1 cellular context compared by ENCODE assay signal in the genomic region with DNA sequence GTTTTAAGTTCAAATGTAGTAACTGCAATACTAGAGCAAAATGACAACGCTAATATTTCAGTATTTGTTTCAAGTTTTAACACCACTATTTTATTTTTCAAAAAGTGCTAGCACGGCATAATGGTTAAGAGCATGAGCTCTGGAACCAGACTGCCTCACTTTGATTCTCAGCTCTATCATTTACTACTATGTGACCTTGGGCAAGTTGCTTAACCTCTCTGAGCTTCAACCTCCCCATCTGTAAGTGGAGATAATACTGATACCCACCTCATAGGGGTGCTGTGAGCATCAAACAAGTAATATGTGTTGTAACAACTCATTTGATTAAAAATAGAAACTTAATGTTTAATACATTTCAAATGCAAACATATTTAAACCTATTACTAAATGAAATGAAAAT.
TF ChIP-seq lines count a peak whose summit lies in the region.

No MANE protein-coding gene starts in this region.

TF ChIP-seq in GM23338, 12 proteins besides CTCF, POLR2A, EP300 and RAD21:
- TF ChIP-seq, protein P1, sequence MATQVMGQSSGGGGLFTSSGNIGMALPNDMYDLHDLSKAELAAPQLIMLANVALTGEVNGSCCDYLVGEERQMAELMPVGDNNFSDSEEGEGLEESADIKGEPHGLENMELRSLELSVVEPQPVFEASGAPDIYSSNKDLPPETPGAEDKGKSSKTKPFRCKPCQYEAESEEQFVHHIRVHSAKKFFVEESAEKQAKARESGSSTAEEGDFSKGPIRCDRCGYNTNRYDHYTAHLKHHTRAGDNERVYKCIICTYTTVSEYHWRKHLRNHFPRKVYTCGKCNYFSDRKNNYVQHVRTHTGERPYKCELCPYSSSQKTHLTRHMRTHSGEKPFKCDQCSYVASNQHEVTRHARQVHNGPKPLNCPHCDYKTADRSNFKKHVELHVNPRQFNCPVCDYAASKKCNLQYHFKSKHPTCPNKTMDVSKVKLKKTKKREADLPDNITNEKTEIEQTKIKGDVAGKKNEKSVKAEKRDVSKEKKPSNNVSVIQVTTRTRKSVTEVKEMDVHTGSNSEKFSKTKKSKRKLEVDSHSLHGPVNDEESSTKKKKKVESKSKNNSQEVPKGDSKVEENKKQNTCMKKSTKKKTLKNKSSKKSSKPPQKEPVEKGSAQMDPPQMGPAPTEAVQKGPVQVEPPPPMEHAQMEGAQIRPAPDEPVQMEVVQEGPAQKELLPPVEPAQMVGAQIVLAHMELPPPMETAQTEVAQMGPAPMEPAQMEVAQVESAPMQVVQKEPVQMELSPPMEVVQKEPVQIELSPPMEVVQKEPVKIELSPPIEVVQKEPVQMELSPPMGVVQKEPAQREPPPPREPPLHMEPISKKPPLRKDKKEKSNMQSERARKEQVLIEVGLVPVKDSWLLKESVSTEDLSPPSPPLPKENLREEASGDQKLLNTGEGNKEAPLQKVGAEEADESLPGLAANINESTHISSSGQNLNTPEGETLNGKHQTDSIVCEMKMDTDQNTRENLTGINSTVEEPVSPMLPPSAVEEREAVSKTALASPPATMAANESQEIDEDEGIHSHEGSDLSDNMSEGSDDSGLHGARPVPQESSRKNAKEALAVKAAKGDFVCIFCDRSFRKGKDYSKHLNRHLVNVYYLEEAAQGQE (IDR thresholded peaks at IDR 0.05; ENCODE audit: unreplicated experiment): no peak
- no peak for TF ChIP-seq ZNF331 (CRISPR knock-in tag; IDR thresholded peaks at IDR 0.05; ENCODE audit: low read depth)
- TF ChIP-seq, protein P2, sequence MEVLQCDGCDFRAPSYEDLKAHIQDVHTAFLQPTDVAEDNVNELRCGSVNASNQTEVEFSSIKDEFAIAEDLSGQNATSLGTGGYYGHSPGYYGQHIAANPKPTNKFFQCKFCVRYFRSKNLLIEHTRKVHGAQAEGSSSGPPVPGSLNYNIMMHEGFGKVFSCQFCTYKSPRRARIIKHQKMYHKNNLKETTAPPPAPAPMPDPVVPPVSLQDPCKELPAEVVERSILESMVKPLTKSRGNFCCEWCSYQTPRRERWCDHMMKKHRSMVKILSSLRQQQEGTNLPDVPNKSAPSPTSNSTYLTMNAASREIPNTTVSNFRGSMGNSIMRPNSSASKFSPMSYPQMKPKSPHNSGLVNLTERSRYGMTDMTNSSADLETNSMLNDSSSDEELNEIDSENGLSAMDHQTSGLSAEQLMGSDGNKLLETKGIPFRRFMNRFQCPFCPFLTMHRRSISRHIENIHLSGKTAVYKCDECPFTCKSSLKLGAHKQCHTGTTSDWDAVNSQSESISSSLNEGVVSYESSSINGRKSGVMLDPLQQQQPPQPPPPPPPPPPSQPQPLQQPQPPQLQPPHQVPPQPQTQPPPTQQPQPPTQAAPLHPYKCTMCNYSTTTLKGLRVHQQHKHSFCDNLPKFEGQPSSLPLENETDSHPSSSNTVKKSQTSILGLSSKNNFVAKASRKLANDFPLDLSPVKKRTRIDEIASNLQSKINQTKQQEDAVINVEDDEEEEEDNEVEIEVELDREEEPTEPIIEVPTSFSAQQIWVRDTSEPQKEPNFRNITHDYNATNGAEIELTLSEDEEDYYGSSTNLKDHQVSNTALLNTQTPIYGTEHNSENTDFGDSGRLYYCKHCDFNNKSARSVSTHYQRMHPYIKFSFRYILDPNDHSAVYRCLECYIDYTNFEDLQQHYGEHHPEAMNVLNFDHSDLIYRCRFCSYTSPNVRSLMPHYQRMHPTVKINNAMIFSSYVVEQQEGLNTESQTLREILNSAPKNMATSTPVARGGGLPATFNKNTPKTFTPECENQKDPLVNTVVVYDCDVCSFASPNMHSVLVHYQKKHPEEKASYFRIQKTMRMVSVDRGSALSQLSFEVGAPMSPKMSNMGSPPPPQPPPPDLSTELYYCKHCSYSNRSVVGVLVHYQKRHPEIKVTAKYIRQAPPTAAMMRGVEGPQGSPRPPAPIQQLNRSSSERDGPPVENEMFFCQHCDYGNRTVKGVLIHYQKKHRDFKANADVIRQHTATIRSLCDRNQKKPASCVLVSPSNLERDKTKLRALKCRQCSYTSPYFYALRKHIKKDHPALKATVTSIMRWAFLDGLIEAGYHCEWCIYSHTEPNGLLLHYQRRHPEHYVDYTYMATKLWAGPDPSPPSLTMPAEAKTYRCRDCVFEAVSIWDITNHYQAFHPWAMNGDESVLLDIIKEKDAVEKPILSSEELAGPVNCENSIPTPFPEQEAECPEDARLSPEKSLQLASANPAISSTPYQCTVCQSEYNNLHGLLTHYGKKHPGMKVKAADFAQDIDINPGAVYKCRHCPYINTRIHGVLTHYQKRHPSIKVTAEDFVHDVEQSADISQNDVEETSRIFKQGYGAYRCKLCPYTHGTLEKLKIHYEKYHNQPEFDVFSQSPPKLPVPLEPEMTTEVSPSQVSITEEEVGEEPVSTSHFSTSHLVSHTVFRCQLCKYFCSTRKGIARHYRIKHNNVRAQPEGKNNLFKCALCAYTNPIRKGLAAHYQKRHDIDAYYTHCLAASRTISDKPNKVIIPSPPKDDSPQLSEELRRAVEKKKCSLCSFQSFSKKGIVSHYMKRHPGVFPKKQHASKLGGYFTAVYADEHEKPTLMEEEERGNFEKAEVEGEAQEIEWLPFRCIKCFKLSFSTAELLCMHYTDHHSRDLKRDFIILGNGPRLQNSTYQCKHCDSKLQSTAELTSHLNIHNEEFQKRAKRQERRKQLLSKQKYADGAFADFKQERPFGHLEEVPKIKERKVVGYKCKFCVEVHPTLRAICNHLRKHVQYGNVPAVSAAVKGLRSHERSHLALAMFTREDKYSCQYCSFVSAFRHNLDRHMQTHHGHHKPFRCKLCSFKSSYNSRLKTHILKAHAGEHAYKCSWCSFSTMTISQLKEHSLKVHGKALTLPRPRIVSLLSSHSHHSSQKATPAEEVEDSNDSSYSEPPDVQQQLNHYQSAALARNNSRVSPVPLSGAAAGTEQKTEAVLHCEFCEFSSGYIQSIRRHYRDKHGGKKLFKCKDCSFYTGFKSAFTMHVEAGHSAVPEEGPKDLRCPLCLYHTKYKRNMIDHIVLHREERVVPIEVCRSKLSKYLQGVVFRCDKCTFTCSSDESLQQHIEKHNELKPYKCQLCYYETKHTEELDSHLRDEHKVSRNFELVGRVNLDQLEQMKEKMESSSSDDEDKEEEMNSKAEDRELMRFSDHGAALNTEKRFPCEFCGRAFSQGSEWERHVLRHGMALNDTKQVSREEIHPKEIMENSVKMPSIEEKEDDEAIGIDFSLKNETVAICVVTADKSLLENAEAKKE (CRISPR knock-in tag; IDR thresholded peaks at IDR 0.05): no peak
- no peak for TF ChIP-seq EZH2phosphoT487 (IDR thresholded peaks at IDR 0.05; ENCODE audit: unreplicated experiment)
- no peak for TF ChIP-seq ZNF114 (CRISPR knock-in tag; IDR thresholded peaks at IDR 0.05)
- TF ChIP-seq, protein P3, sequence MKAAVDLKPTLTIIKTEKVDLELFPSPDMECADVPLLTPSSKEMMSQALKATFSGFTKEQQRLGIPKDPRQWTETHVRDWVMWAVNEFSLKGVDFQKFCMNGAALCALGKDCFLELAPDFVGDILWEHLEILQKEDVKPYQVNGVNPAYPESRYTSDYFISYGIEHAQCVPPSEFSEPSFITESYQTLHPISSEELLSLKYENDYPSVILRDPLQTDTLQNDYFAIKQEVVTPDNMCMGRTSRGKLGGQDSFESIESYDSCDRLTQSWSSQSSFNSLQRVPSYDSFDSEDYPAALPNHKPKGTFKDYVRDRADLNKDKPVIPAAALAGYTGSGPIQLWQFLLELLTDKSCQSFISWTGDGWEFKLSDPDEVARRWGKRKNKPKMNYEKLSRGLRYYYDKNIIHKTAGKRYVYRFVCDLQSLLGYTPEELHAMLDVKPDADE (IDR thresholded peaks at IDR 0.05): no peak
- no peak for TF ChIP-seq POLR2AphosphoS5 (IDR thresholded peaks at IDR 0.05; ENCODE audit: low read depth)
- TF ChIP-seq STAT1 (IDR thresholded peaks at IDR 0.05; ENCODE audit: unreplicated experiment): no peak
- TF ChIP-seq NANOG (IDR thresholded peaks at IDR 0.05; ENCODE audit: borderline replicate concordance): no peak
- no peak for TF ChIP-seq JUNB (IDR thresholded peaks at IDR 0.05; ENCODE audit: unreplicated experiment)
- TF ChIP-seq EZH2 (IDR thresholded peaks at IDR 0.05; ENCODE audit: low read depth, unreplicated experiment): no peak
